Comparison of ENCODE assay signal across 18 cellular contexts in genomic region chr9:114216976-114217375, GRCh38.
DNase-seq lines count a peak whose midpoint lies in the region; ATAC-seq and TF ChIP-seq lines count a peak whose summit lies in the region.
"Had no signal": no experiment of that assay in that cellular context is flagged by ENCODE, and none has a peak within 500 bp of the region (broad histone marks: within the 10 kb centered on the region; RNA-seq: fewer than 3 reads in every experiment).

No MANE protein-coding gene starts in this region.

- H3K9me3 Mint-ChIP-seq in HFFc6, result no peaks in the 10 kb centered on the region
- H3K9me3 Mint-ChIP-seq in mesothelial cell of epicardium, result no peaks in the 10 kb centered on the region
- H3K9me3 Mint-ChIP-seq: CD4-positive, alpha-beta T cell; GM23338 had no signal

- no peak overlapping the region for H3K9ac ChIP-seq in adipocyte (ENCODE audit: low read length)

- no peaks in the 10 kb centered on the region for H3K9me3 ChIP-seq in adipocyte (ENCODE audit: control insufficient read depth, low read length)
- no peaks in the 10 kb centered on the region for H3K9me3 ChIP-seq in WERI-Rb-1 (ENCODE audit: severe bottlenecking)
- H3K9me3 ChIP-seq: A549, Caco-2 had no signal

- intact Hi-C loops in sciatic nerve (cut with DNase I), result no loop called here

- TF ChIP-seq CTCF in HFFc6 (IDR thresholded peaks at IDR 0.05), result no peak
- no peak for TF ChIP-seq CTCF in mesothelial cell of epicardium (IDR thresholded peaks at IDR 0.05; ENCODE audit: unreplicated experiment)
- no peak for TF ChIP-seq CTCF in WERI-Rb-1 (IDR thresholded peaks at IDR 0.05; ENCODE audit: low read depth, low read length)

- no peak overlapping the region for H3K27ac ChIP-seq in WERI-Rb-1
- H3K27ac ChIP-seq: 22Rv1, A549, C4-2B, HL-60 had no signal

- H3K27me3 Mint-ChIP-seq in HFFc6 (ENCODE audit: insufficient read depth) (peaks cover 5% of the 10 kb centered on the region; the same call in 1 of the 2 replicates), mesothelial cell of epicardium (ENCODE audit: low read depth) (no peaks in the 10 kb centered on the region)
- H3K27me3 Mint-ChIP-seq: CD4-positive, alpha-beta T cell had no signal

- H3K4me1 Mint-ChIP-seq in HFFc6 (ENCODE audit: low read depth) (peaks cover 83% of the 10 kb centered on the region), mesothelial cell of epicardium (peaks cover 39% of the 10 kb centered on the region)

- H3K27ac Mint-ChIP-seq in HFFc6 (peak overlapping the region; percentile 73), mesothelial cell of epicardium (peak overlapping the region; percentile 74)
- H3K27ac Mint-ChIP-seq: CD4-positive, alpha-beta T cell; GM23338 had no signal

- H3K4me3 Mint-ChIP-seq in HFFc6 (no peak overlapping the region), mesothelial cell of epicardium (no peak overlapping the region)
- H3K4me3 Mint-ChIP-seq: CD4-positive, alpha-beta T cell; GM23338 had no signal

- no peaks in the 10 kb centered on the region for H3K27me3 ChIP-seq in adipocyte (replicated peaks; ENCODE audit: control insufficient read depth, insufficient read depth, low read length)
- no peaks in the 10 kb centered on the region for H3K27me3 ChIP-seq in WERI-Rb-1 (ENCODE audit: insufficient read depth, low read depth, severe bottlenecking)

- H3K36me3 Mint-ChIP-seq in HFFc6 (ENCODE audit: low read depth) (peaks cover 30% of the 10 kb centered on the region), mesothelial cell of epicardium (peaks cover 16% of the 10 kb centered on the region)

- ATAC-seq in sciatic nerve, result no peak
- ATAC-seq: GM23338 had no signal

- H3K4me3 ChIP-seq in adipocyte (ENCODE audit: low read length), result no peak overlapping the region
- H3K4me3 ChIP-seq in WERI-Rb-1 (ENCODE audit: low read depth, low read length), result no peak overlapping the region
- H3K4me3 ChIP-seq: A549, GM23338 had no signal

- H3K36me3 ChIP-seq in adipocyte (ENCODE audit: control insufficient read depth, insufficient read depth, low read length, severe bottlenecking) (peaks cover 66% of the 10 kb centered on the region), WERI-Rb-1 (peaks cover 54% of the 10 kb centered on the region)

- peaks cover 11% of the 10 kb centered on the region for H3K4me1 ChIP-seq in adipocyte (ENCODE audit: control insufficient read depth, insufficient read depth, low read length)
- H3K4me1 ChIP-seq: Caco-2 had no signal

- peak; percentile 38 for DNase-seq in EH (ENCODE audit: low read depth)
- peak; percentile 60 for DNase-seq in HFFc6
- DNase-seq in adipocyte (ENCODE audit: low read depth), result peak; percentile 26
- no peak for DNase-seq in mesothelial cell of epicardium (ENCODE audit: low spot score in 2 of 2, unreplicated experiment in 2 of 2)
- no peak for DNase-seq in DMS153 (lab: John Stamatoyannopoulos, UW)
- no peak for DNase-seq in sciatic nerve (ENCODE audit: low spot score)
- no peak for DNase-seq in WERI-Rb-1
- no peak for DNase-seq in NCI-H2081 (lab: John Stamatoyannopoulos, UW)
- DNase-seq: AML-193; Caco-2; CD4-positive, alpha-beta T cell; DMS79; HCEC 1CT had no signal

Comparison
In these comparisons a context has a peak if more than half of its experiments do, and no peak if none do; other contexts are left out.
1. DNase-seq: peak in EH (single experiment), HFFc6 (single experiment) and adipocyte (single experiment); none in mesothelial cell of epicardium (0 of 2), DMS153 (single experiment), sciatic nerve (single experiment), WERI-Rb-1 (single experiment) and NCI-H2081 (0 of 2).